ENCODE assay signal across 8 cellular contexts in the genomic region with DNA sequence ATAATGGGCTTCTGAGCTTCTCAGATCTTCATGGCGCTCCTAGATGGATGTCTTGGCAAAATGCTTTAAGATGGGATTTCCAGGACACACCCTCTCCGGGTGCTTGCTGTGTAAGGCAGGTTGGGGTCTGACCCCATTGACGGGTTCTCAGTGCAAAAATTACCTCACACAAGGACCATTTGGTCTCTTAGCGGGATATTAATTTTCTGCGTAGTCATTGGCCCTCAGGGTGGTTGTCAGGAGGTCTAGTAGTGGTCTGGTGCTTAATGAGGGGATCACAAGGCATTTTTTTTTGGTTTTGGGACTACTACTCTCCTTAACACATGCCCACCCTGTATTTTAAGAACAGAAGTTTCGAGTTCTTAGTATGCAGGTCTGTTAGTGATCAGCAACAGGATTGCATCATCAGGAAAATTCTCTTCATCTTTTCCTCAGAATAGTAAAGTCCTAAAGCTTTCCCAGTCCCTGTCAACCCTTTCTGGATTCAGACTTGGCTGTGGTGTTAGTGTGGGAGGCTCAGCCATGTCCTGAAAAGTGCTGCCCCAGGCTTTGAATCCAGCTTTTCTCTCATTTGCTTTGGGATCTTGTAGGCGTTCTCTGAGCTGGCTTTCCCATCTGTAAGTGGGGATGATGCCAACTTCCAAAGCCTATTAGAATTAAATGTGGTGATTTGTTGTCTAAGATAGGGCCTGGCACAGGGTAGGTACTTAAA. TPM values are rescaled to one million over a fixed set of nuclear protein-coding genes. Genes with fewer than 3 reads are reported as not detected.
DNase-seq lines count a peak whose midpoint lies in the region; ATAC-seq lines count a peak whose summit lies in the region.

No MANE protein-coding gene starts in this region.

- peak overlapping the region; percentile 94 for H3K4me3 Mint-ChIP-seq in T-helper 1 cell treated with Interleukin-12 subunit alpha and Interleukin-12 subunit beta and Interleukin-4 antibody, amounts not matched to agents 30 μg/mL and 1 μg/mL, for 36 hours
- H3K4me3 Mint-ChIP-seq in activated naive CD8-positive, alpha-beta T cell treated with anti-CD3 and anti-CD28 coated beads, Interleukin-2, amount 10 ng/mL, durations not matched to agents 7 days and 5 days: peak overlapping the region; percentile 91

- peaks cover 34% of the 10 kb centered on the region for H3K36me3 Mint-ChIP-seq in T-helper 1 cell treated with Interleukin-12 subunit alpha and Interleukin-12 subunit beta and Interleukin-4 antibody, amounts not matched to agents 30 μg/mL and 1 μg/mL, for 36 hours (ENCODE audit: low read depth)
- peaks cover 30% of the 10 kb centered on the region for H3K36me3 Mint-ChIP-seq in activated naive CD8-positive, alpha-beta T cell treated with anti-CD3 and anti-CD28 coated beads, Interleukin-2, amount 10 ng/mL, durations not matched to agents 7 days and 5 days

- H3K27me3 Mint-ChIP-seq in T-helper 1 cell treated with Interleukin-12 subunit alpha and Interleukin-12 subunit beta and Interleukin-4 antibody, amounts not matched to agents 30 μg/mL and 1 μg/mL, for 36 hours (ENCODE audit: low read depth): no peaks in the 10 kb centered on the region
- no peaks in the 10 kb centered on the region for H3K27me3 Mint-ChIP-seq in activated naive CD8-positive, alpha-beta T cell treated with anti-CD3 and anti-CD28 coated beads, Interleukin-2, amount 10 ng/mL, durations not matched to agents 7 days and 5 days

- ATAC-seq in activated naive CD8-positive, alpha-beta T cell treated with anti-CD3 and anti-CD28 coated beads, Interleukin-2, amount 10 ng/mL, durations not matched to agents 7 days and 5 days (ENCODE audit: low read depth): no peak

- H3K27ac ChIP-seq in temporal lobe (ENCODE audit: low read depth, low read length): peak overlapping the region; percentile 91

- no peak for DNase-seq in T-helper 1 cell
- no peak for DNase-seq in activated naive CD8-positive, alpha-beta T cell treated with anti-CD3 and anti-CD28 coated beads, Interleukin-2, amount 10 ng/mL, durations not matched to agents 7 days and 5 days
- peak; percentile 28 for DNase-seq in iris pigment epithelial cell (ENCODE audit: low read depth)
- DNase-seq in NCI-H1105 (lab: John Stamatoyannopoulos, UW): no peak
- no peak for DNase-seq in NOMO-1 (lab: John Stamatoyannopoulos, UW; ENCODE audit: unreplicated experiment in 2 of 2)
- no peak for DNase-seq in NCI-H446 treated with DMSO at 0.1 percent for 48 hours (lab: John Stamatoyannopoulos, UW)

- no peaks in the 10 kb centered on the region for H3K9me3 Mint-ChIP-seq in T-helper 1 cell treated with Interleukin-12 subunit alpha and Interleukin-12 subunit beta and Interleukin-4 antibody, amounts not matched to agents 30 μg/mL and 1 μg/mL, for 36 hours
- no peaks in the 10 kb centered on the region for H3K9me3 Mint-ChIP-seq in activated naive CD8-positive, alpha-beta T cell treated with anti-CD3 and anti-CD28 coated beads, Interleukin-2, amount 10 ng/mL, durations not matched to agents 7 days and 5 days

- H3K4me1 Mint-ChIP-seq in T-helper 1 cell treated with Interleukin-12 subunit alpha and Interleukin-12 subunit beta and Interleukin-4 antibody, amounts not matched to agents 30 μg/mL and 1 μg/mL, for 36 hours (ENCODE audit: low read depth): peaks cover 59% of the 10 kb centered on the region
- peaks cover 53% of the 10 kb centered on the region for H3K4me1 Mint-ChIP-seq in activated naive CD8-positive, alpha-beta T cell treated with anti-CD3 and anti-CD28 coated beads, Interleukin-2, amount 10 ng/mL, durations not matched to agents 7 days and 5 days

- no peak overlapping the region for H3K27ac Mint-ChIP-seq in T-helper 1 cell treated with Interleukin-12 subunit alpha and Interleukin-12 subunit beta and Interleukin-4 antibody, amounts not matched to agents 30 μg/mL and 1 μg/mL, for 36 hours
- H3K27ac Mint-ChIP-seq in activated naive CD8-positive, alpha-beta T cell treated with anti-CD3 and anti-CD28 coated beads, Interleukin-2, amount 10 ng/mL, durations not matched to agents 7 days and 5 days: peak overlapping the region; percentile 73

- POLR2A ChIA-PET in activated naive CD8-positive, alpha-beta T cell treated with anti-CD3 and anti-CD28 coated beads, Interleukin-2, amount 10 ng/mL, durations not matched to agents 7 days and 5 days (lab: Charles Lee): interaction anchor here (0.6 kb wide), 1 partner anchor 564 kb away, joined by 6 read pairs; no protein-coding TSS in a partner anchor

RNA-seq across cellular contexts. Expression of gene ALKBH5, which starts 2.8 kb away (rescaled TPM):
- total RNA-seq in activated naive CD8-positive, alpha-beta T cell treated with anti-CD3 and anti-CD28 coated beads, Interleukin-2, amount 10 ng/mL, durations not matched to agents 7 days and 5 days: 100 to 1,000 TPM; 133 to 134 TPM
- 41.8 TPM for total RNA-seq in temporal lobe

RNA-seq across cellular contexts. Expression of gene LLGL1, which starts 39.0 kb away (rescaled TPM):
- total RNA-seq in activated naive CD8-positive, alpha-beta T cell treated with anti-CD3 and anti-CD28 coated beads, Interleukin-2, amount 10 ng/mL, durations not matched to agents 7 days and 5 days: 10 to 100 TPM; 21.3 to 21.6 TPM
- total RNA-seq in temporal lobe: 27.5 TPM
